21 cellular contexts compared by ENCODE assay signal in genomic region chr18:71878226-71878625, GRCh38.
"Had no signal": no experiment of that assay in that cellular context is flagged by ENCODE, and none has a peak within 500 bp of the region (broad histone marks: within the 10 kb centered on the region; RNA-seq: fewer than 3 reads in every experiment).

No MANE protein-coding gene starts in this region.

- H3K4me1 ChIP-seq: esophagus muscularis mucosa, psoas muscle, spleen, upper lobe of right lung had no signal

- H3K9me3 ChIP-seq: esophagus muscularis mucosa, mucosa of descending colon, ovary, psoas muscle, spleen, thoracic aorta, upper lobe of right lung had no signal

- H3K4me3 ChIP-seq: cardiac muscle cell, esophagus muscularis mucosa, mucosa of descending colon, ovary, psoas muscle, spleen, thoracic aorta, upper lobe of right lung had no signal

- H3K27me3 ChIP-seq: cardiac muscle cell, esophagus muscularis mucosa, ovary, spleen, upper lobe of right lung had no signal

- H3K36me3 Mint-ChIP-seq: activated naive CD8-positive, alpha-beta T cell; immature natural killer cell; naive B cell; stimulated activated naive B cell treated with anti-CD40 and anti-IgM and Interleukin-4, amounts not matched to agents 10 μg/mL and 1 μg/mL and 100 μg/mL, for 72 hours had no signal

- H3K4me3 Mint-ChIP-seq: activated CD4-positive, alpha-beta T cell treated with anti-CD3 and anti-CD28 coated beads for 36 hours; activated naive CD8-positive, alpha-beta T cell; dendritic cell treated with granulocyte-macrophage colony-stimulating factor and Interleukin-4, amounts not matched to agents 40 ng/mL and 50 ng/mL, for 4 days; immature natural killer cell; naive B cell; stimulated activated naive B cell treated with anti-CD40 and anti-IgM and Interleukin-4, amounts not matched to agents 10 μg/mL and 1 μg/mL and 100 μg/mL, for 72 hours; WTC11 had no signal

- H3K4me1 Mint-ChIP-seq: activated CD4-positive, alpha-beta T cell treated with anti-CD3 and anti-CD28 coated beads for 36 hours; immature natural killer cell; naive B cell; stimulated activated naive B cell treated with anti-CD40 and anti-IgM and Interleukin-4, amounts not matched to agents 10 μg/mL and 1 μg/mL and 100 μg/mL, for 72 hours; WTC11 had no signal

- DNase-seq: activated CD4-positive, alpha-beta T cell treated with anti-CD3 and anti-CD28 coated beads for 36 hours; activated CD4-positive, alpha-beta T cell treated with anti-CD3 and anti-CD28 coated beads, Interleukin-2, amount 50 U/mL, for 48 hours; activated gamma-delta T cell; effector memory CD4-positive, alpha-beta T cell; immature natural killer cell; kidney glomerular epithelial cell; mesenchymal stem cell; mucosa of descending colon; naive B cell; ovary; psoas muscle; spleen; stimulated activated naive B cell treated with anti-CD40 and anti-IgM and Interleukin-4, amounts not matched to agents 10 μg/mL and 1 μg/mL and 100 μg/mL, for 72 hours; upper lobe of right lung had no signal

- H3K27ac ChIP-seq: cardiac muscle cell, esophagus muscularis mucosa, ovary, psoas muscle, spleen, thoracic aorta, upper lobe of right lung had no signal

- ATAC-seq: activated CD4-positive, alpha-beta T cell treated with anti-CD3 and anti-CD28 coated beads for 36 hours; mucosa of descending colon; psoas muscle; stimulated activated naive B cell treated with anti-CD40 and anti-IgM and Interleukin-4, amounts not matched to agents 10 μg/mL and 1 μg/mL and 100 μg/mL, for 72 hours; upper lobe of right lung; WTC11 had no signal

- FAIRE-seq: endothelial cell of umbilical vein had no signal

- H3K27ac Mint-ChIP-seq: activated CD4-positive, alpha-beta T cell treated with anti-CD3 and anti-CD28 coated beads for 36 hours; activated naive CD8-positive, alpha-beta T cell; dendritic cell treated with granulocyte-macrophage colony-stimulating factor and Interleukin-4, amounts not matched to agents 40 ng/mL and 50 ng/mL, for 4 days; immature natural killer cell; naive B cell; stimulated activated naive B cell treated with anti-CD40 and anti-IgM and Interleukin-4, amounts not matched to agents 10 μg/mL and 1 μg/mL and 100 μg/mL, for 72 hours; WTC11 had no signal

- H3K36me3 ChIP-seq: cardiac muscle cell, esophagus muscularis mucosa, ovary, spleen, thoracic aorta, upper lobe of right lung had no signal

- H3K27me3 Mint-ChIP-seq: activated CD4-positive, alpha-beta T cell treated with anti-CD3 and anti-CD28 coated beads for 36 hours; activated naive CD8-positive, alpha-beta T cell; dendritic cell treated with granulocyte-macrophage colony-stimulating factor and Interleukin-4, amounts not matched to agents 40 ng/mL and 50 ng/mL, for 4 days; naive B cell; stimulated activated naive B cell treated with anti-CD40 and anti-IgM and Interleukin-4, amounts not matched to agents 10 μg/mL and 1 μg/mL and 100 μg/mL, for 72 hours had no signal
